Comparison of ENCODE assay signal across 13 cellular contexts in the genomic region with DNA sequence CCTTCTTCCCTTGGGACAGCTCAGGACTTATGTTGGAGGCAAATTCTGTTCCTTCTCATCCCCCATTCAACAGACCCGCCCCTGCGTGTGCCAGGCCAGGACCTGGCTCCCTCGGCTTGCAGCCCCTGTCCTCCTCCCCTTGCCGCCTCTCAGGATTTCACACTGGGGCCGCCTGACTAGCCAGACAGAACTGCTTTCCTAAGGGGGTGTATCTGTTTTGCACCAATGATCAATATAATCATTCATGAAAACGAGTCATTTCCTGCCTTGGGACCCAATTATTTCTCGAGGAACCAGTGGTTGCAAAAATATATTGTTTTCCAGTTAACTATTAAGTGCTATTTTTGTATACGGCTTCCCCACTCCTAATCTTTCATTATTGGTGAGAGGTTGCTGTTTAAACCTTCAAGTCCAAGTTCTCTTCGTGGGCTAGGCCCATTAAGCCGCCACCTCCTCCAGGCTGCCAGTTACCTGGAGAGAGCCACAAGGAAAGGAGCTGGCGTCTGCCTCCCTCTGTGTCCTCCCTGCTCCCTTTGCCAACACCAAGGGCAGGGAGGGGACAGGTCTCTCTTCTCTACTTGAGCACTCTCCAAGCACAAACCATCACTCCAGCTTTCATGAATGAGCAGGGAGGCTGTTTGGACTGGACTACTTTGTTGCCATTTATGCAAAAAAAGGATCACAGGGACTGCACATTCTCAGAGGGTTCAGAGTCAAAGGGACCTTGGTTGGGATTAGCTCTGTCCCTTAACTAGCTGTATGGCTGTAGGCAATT. TPM values are rescaled to one million over a fixed set of nuclear protein-coding genes. Genes with fewer than 3 reads are reported as not detected.
A peak's percentile ranks its signal among the peaks of the same experiment; 100 is the strongest.
DNase-seq lines count a peak whose midpoint lies in the region; ATAC-seq and TF ChIP-seq lines count a peak whose summit lies in the region.
"Had no signal": no experiment of that assay in that cellular context is flagged by ENCODE, and none has a peak within 500 bp of the region (broad histone marks: within the 10 kb centered on the region; RNA-seq: fewer than 3 reads in every experiment).

No MANE protein-coding gene starts in this region.

- H3K79me1 ChIP-seq in IMR-90 (ENCODE audit: low read depth in 1 of 2, low read length in 2 of 2), result peaks cover 58 to 86% of the 10 kb centered on the region in 2 experiments

- no peak overlapping the region for H4K91ac ChIP-seq in IMR-90 (ENCODE audit: insufficient read depth, low read depth, low read length)

- H3K14ac ChIP-seq in IMR-90 (replicated peaks; ENCODE audit: low read depth, low read length), result peak overlapping the region; percentile 46; the same call in 1 of the 2 replicates

- no peak overlapping the region for H2BK15ac ChIP-seq in IMR-90 (ENCODE audit: low read depth, low read length)

- no TSS peak for BruUV-seq in IMR-90 (replicated peaks; lab: Mats Ljungman, UMichigan)
- no TSS peak for BruUV-seq in Calu3 (replicated peaks; lab: Mats Ljungman, UMichigan)

- H3K9me3 ChIP-seq in IMR-90 (ENCODE audit: control insufficient read depth, insufficient read depth, low read length), result no peaks in the 10 kb centered on the region
- H3K9me3 ChIP-seq in sigmoid colon, result no peaks in the 10 kb centered on the region
- H3K9me3 ChIP-seq: MG63, neutrophil, thoracic aorta had no signal

- 0 out of 2 replicates have a peak, but pooled peaks cover 2% of the 10 kb centered on the region for H3K36me3 ChIP-seq in IMR-90 (ENCODE audit: control insufficient read depth, insufficient read depth, low read length)
- H3K36me3 ChIP-seq in sigmoid colon, result no peaks in the 10 kb centered on the region
- H3K36me3 ChIP-seq: neutrophil, thoracic aorta had no signal

- H2BK5ac ChIP-seq in IMR-90 (ENCODE audit: low read depth, low read length, poor library complexity, severe bottlenecking), result no peak overlapping the region

- H3K18ac ChIP-seq in IMR-90 (ENCODE audit: low read depth, low read length), result no peak overlapping the region

- no peak overlapping the region for H2BK120ac ChIP-seq in IMR-90 (ENCODE audit: low read depth, low read length)

- dilution Hi-C loops in IMR-90 (cut with HindIII; ENCODE audit: low sequenced_read_pairs, unreplicated experiment), result no loop called here

- peak overlapping the region; percentile 15 for H3K27ac Mint-ChIP-seq in activated naive CD4-positive, alpha-beta T cell treated with anti-CD3 and anti-CD28 coated beads, Interleukin-2, amount 10 ng/mL, durations not matched to agents 7 days and 5 days
- peak overlapping the region; percentile 27 to 38 for H3K27ac Mint-ChIP-seq in effector memory CD8-positive, alpha-beta T cell
- no peak overlapping the region for H3K27ac Mint-ChIP-seq in Calu3 (ENCODE audit: unreplicated experiment)

- no peak overlapping the region for H3K56ac ChIP-seq in IMR-90 (ENCODE audit: extremely low read depth, insufficient read depth, low read length)

- H3K4me3 Mint-ChIP-seq in activated naive CD4-positive, alpha-beta T cell treated with anti-CD3 and anti-CD28 coated beads, Interleukin-2, amount 10 ng/mL, durations not matched to agents 7 days and 5 days, result no peak overlapping the region
- no peak overlapping the region for H3K4me3 Mint-ChIP-seq in effector memory CD8-positive, alpha-beta T cell
- H3K4me3 Mint-ChIP-seq in Calu3 (ENCODE audit: low read depth, unreplicated experiment), result no peak overlapping the region

- DNase-seq in activated naive CD4-positive, alpha-beta T cell treated with anti-CD3 and anti-CD28 coated beads, Interleukin-2, amount 10 ng/mL, durations not matched to agents 7 days and 5 days, result no peak
- no peak for DNase-seq in activated naive CD4-positive, alpha-beta T cell treated with Interleukin-2 at 50 U/mL for 16 hours
- DNase-seq in IMR-90 (no peak), sigmoid colon (no peak), Calu3 (no peak), UCSD-AML1 (lab: John Stamatoyannopoulos, UW; ENCODE audit: unreplicated experiment) (no peak)
- no peak for DNase-seq in effector memory CD8-positive, alpha-beta T cell
- DNase-seq: dermis blood vessel endothelial cell, DND-41, MG63 had no signal

- H4K8ac ChIP-seq in IMR-90 (ENCODE audit: low read depth in 2 of 2, low read length in 2 of 2), result peak overlapping the region in 1 of 2 experiments; percentile 29; a peak in 1 of 4 replicates

- H3K23ac ChIP-seq in IMR-90 (ENCODE audit: low read depth, low read length), result peak overlapping the region; percentile 83

- H3K9me1 ChIP-seq in IMR-90 (ENCODE audit: insufficient read depth, low read length), result peaks cover 33% of the 10 kb centered on the region

- peak overlapping the region; percentile 63 for H2AK9ac ChIP-seq in IMR-90 (replicated peaks; ENCODE audit: low read depth, low read length, poor library complexity)

- WGBS in IMR-90 (ENCODE audit: extremely low coverage in 2 of 2, insufficient read length in 1 of 2), 2 experiments, result no CpG with 5 or more reads among the region's 11 CpGs
- WGBS in sigmoid colon, 2 donors, result 76 to 80% methylated on average over 11 of the region's 11 CpGs

- H3K4me1 Mint-ChIP-seq in activated naive CD4-positive, alpha-beta T cell treated with anti-CD3 and anti-CD28 coated beads, Interleukin-2, amount 10 ng/mL, durations not matched to agents 7 days and 5 days, result peaks cover 24% of the 10 kb centered on the region
- H3K4me1 Mint-ChIP-seq in effector memory CD8-positive, alpha-beta T cell (ENCODE audit: low read depth in 2 of 2), result peaks cover 10 to 18% of the 10 kb centered on the region in 2 donors
- H3K4me1 Mint-ChIP-seq in Calu3 (ENCODE audit: low read depth, unreplicated experiment), result peaks cover 20% of the 10 kb centered on the region

- TF ChIP-seq CTCF in IMR-90 (conservative IDR thresholded peaks at IDR 0.05; ENCODE audit: low read depth, low read length) (no peak), sigmoid colon (IDR thresholded peaks at IDR 0.05) (no peak), Calu3 (IDR thresholded peaks at IDR 0.05; ENCODE audit: unreplicated experiment) (no peak)

- no peak for TF ChIP-seq POLR2A in IMR-90 (IDR thresholded peaks at IDR 0.05; ENCODE audit: low read depth, low read length)
- no peak for TF ChIP-seq POLR2A in sigmoid colon (IDR thresholded peaks at IDR 0.05)

- H3K27me3 ChIP-seq in IMR-90 (ENCODE audit: control insufficient read depth, insufficient read depth, low read length) (no peaks in the 10 kb centered on the region), sigmoid colon (no peaks in the 10 kb centered on the region)
- H3K27me3 ChIP-seq: MG63, neutrophil had no signal

- H3K27me3 Mint-ChIP-seq in activated naive CD4-positive, alpha-beta T cell treated with anti-CD3 and anti-CD28 coated beads, Interleukin-2, amount 10 ng/mL, durations not matched to agents 7 days and 5 days, result no peaks in the 10 kb centered on the region
- H3K27me3 Mint-ChIP-seq in effector memory CD8-positive, alpha-beta T cell, result no peaks in the 10 kb centered on the region
- no peaks in the 10 kb centered on the region for H3K27me3 Mint-ChIP-seq in Calu3 (ENCODE audit: unreplicated experiment)

- no peak overlapping the region for H3K4me3 ChIP-seq in IMR-90 (ENCODE audit: insufficient read depth, low read depth, low read length)
- H3K4me3 ChIP-seq in sigmoid colon, result no peak overlapping the region
- H3K4me3 ChIP-seq: MG63 had no signal

- 0 out of 2 replicates have a peak overlapping the region, but pooled peaks have one; percentile 7 for H3K4ac ChIP-seq in IMR-90 (ENCODE audit: low read depth, low read length)

- H3K4me1 ChIP-seq in IMR-90 (ENCODE audit: control insufficient read depth, insufficient read depth, low read length) (peaks cover 20% of the 10 kb centered on the region), sigmoid colon (peaks cover 0 to 55% (median 34%) of the 10 kb centered on the region in 4 donors)

- 0 out of 2 replicates have a peak overlapping the region, but pooled peaks have one; percentile 12 for H2AK5ac ChIP-seq in IMR-90 (ENCODE audit: low read depth, low read length)

- TF ChIP-seq RAD21 in IMR-90 (IDR thresholded peaks at IDR 0.05; ENCODE audit: low read length), result no peak

- no peak for TF ChIP-seq EP300 in sigmoid colon (IDR thresholded peaks at IDR 0.05)

- intact Hi-C loops in IMR-90 (cut with micrococcal nuclease), result no loop called here
- intact Hi-C loops in sigmoid colon (cut with DNase I), result no loop called here
- intact Hi-C loops in Calu3 (cut with micrococcal nuclease; ENCODE audit: unreplicated experiment), result no loop called here

- H3K36me3 Mint-ChIP-seq in activated naive CD4-positive, alpha-beta T cell treated with anti-CD3 and anti-CD28 coated beads, Interleukin-2, amount 10 ng/mL, durations not matched to agents 7 days and 5 days, result peaks cover 9% of the 10 kb centered on the region
- peaks cover 3% of the 10 kb centered on the region for H3K36me3 Mint-ChIP-seq in effector memory CD8-positive, alpha-beta T cell (ENCODE audit: insufficient read depth)
- no peaks in the 10 kb centered on the region for H3K36me3 Mint-ChIP-seq in Calu3 (ENCODE audit: insufficient read depth, unreplicated experiment)

- no peak overlapping the region for H3K9ac ChIP-seq in IMR-90 (ENCODE audit: low read depth, low read length)

- H4K20me1 ChIP-seq in IMR-90 (ENCODE audit: insufficient read depth, low read length), result peaks cover 10% of the 10 kb centered on the region

- in situ Hi-C loops in IMR-90 (cut with MboI; ENCODE audit: low sequenced_read_pairs), result no loop called here

- POLR2A ChIA-PET in IMR-90 (lab: Charles Lee; ENCODE audit: unreplicated experiment), result interaction anchor here (0.7 kb wide), 1 partner anchor 317 kb away, joined by 11 read pairs; no protein-coding TSS in a partner anchor

- H4K5ac ChIP-seq in IMR-90 (ENCODE audit: low read depth, low read length), result no peak overlapping the region

- no peak overlapping the region for H2BK20ac ChIP-seq in IMR-90 (ENCODE audit: low read depth, low read length)

- ATAC-seq in IMR-90 (ENCODE audit: low read depth), result no peak
- ATAC-seq in effector memory CD8-positive, alpha-beta T cell (replicated peaks), result no peak
- no peak for ATAC-seq in HG03135 (IDR thresholded peaks at IDR 0.05; ENCODE audit: unreplicated experiment)

- H3K9me3 Mint-ChIP-seq in activated naive CD4-positive, alpha-beta T cell treated with anti-CD3 and anti-CD28 coated beads, Interleukin-2, amount 10 ng/mL, durations not matched to agents 7 days and 5 days, result no peaks in the 10 kb centered on the region
- H3K9me3 Mint-ChIP-seq in effector memory CD8-positive, alpha-beta T cell, result no peaks in the 10 kb centered on the region
- no peaks in the 10 kb centered on the region for H3K9me3 Mint-ChIP-seq in Calu3 (ENCODE audit: low read depth, unreplicated experiment)

- peak overlapping the region; percentile 41 for H2AFZ ChIP-seq in IMR-90 (replicated peaks; ENCODE audit: low read length, poor library complexity)

- H3K4me2 ChIP-seq in IMR-90 (ENCODE audit: low read depth, low read length), result no peak overlapping the region

- H3K27ac ChIP-seq in IMR-90 (ENCODE audit: insufficient read depth, low read length) (no peak overlapping the region), sigmoid colon (peak overlapping the region; percentile 41 to 59 (median 48))
- H3K27ac ChIP-seq: neutrophil, thoracic aorta had no signal

- CTCF ChIA-PET in activated naive CD4-positive, alpha-beta T cell treated with anti-CD3 and anti-CD28 coated beads, Interleukin-2, amount 10 ng/mL, durations not matched to agents 7 days and 5 days (lab: Charles Lee), result interaction anchor here (1.1 kb wide), 1 partner anchor 9 kb away, joined by 3 read pairs; no protein-coding TSS in a partner anchor
- CTCF ChIA-PET in IMR-90 (lab: Yijun Ruan, JAX), result interaction anchor here (0.5 to 1.1 kb wide), 3 partner anchors 31 to 93 kb away, joined by 3 to 4 read pairs (median 3); a partner anchor contains a TSS
- CTCF ChIA-PET in Calu3 (lab: Charles Lee), result interaction anchor here (0.7 to 1.0 kb wide), 3 partner anchors 123 to 187 kb away, joined by 3 read pairs; no protein-coding TSS in a partner anchor

RNA-seq across cellular contexts. Expression of a gene that starts 8.9 kb away (rescaled TPM):
- total RNA-seq in IMR-90 (2012; rRNA removed) (42.5 and 47.9 TPM in 2 replicates), sigmoid colon (10 to 100 TPM; 25.2 to 46.0 (median 31.9) TPM), Calu3 (2022) (20.5 and 21.7 TPM in 2 replicates)
- polyA plus RNA-seq in IMR-90 (2012; rRNA removed) (31.3 and 32.3 TPM in 2 replicates), sigmoid colon (10 to 100 TPM in 1 of 3 donors, 1 to 10 TPM in 2; 5.1 to 14.7 (median 7.8) TPM)
- polyA plus RNA-seq in IMR-90 (2012; cell fraction: cytosol; rRNA removed), result 24.2 and 46.9 TPM in 2 replicates
- polyA plus RNA-seq in IMR-90 (2012; cell fraction: nucleus; rRNA removed; ENCODE audit: low replicate concordance), result 30.5 and 63.2 TPM in 2 replicates

RNA-seq across cellular contexts. Expression of a gene that starts 18.6 kb away (rescaled TPM):
- total RNA-seq in IMR-90 (2012; rRNA removed), result 57.5 and 60.6 TPM in 2 replicates
- polyA plus RNA-seq in IMR-90 (2012; rRNA removed), result 36.0 and 38.0 TPM in 2 replicates
- 21.3 and 29.7 TPM in 2 replicates for polyA plus RNA-seq in IMR-90 (2012; cell fraction: cytosol; rRNA removed)
- 26.3 and 44.4 TPM in 2 replicates for polyA plus RNA-seq in IMR-90 (2012; cell fraction: nucleus; rRNA removed; ENCODE audit: low replicate concordance)
- total RNA-seq in sigmoid colon, result 10 to 100 TPM; 41.0 to 59.2 (median 55.6) TPM
- polyA plus RNA-seq in sigmoid colon, result 10 to 100 TPM; 13.2 to 38.4 (median 15.3) TPM
- total RNA-seq in Calu3 (2022), result 185 and 216 TPM in 2 replicates
